Comparison of ENCODE assay signal across 22 cellular contexts in genomic region chr16:13797718-13798117, GRCh38.
DNase-seq lines count a peak whose midpoint lies in the region; ATAC-seq, FAIRE-seq and TF ChIP-seq lines count a peak whose summit lies in the region.
"Had no signal": no experiment of that assay in that cellular context is flagged by ENCODE, and none has a peak within 500 bp of the region (broad histone marks: within the 10 kb centered on the region; RNA-seq: fewer than 3 reads in every experiment).

No MANE protein-coding gene starts in this region.

- H3K4me3 Mint-ChIP-seq in WTC11 = no peak overlapping the region
- H3K4me3 Mint-ChIP-seq: B cell; CD4-positive, alpha-beta T cell; CD8-positive, alpha-beta T cell had no signal

- BruUV-seq in HepG2 (replicated peaks; lab: Mats Ljungman, UMichigan) = no TSS peak

- H3K27me3 ChIP-seq in HepG2 (ENCODE audit: control insufficient read depth in 1 of 2, insufficient read depth in 2 of 2, low read length in 2 of 2) = peaks cover 0 to 8% of the 10 kb centered on the region in 2 experiments; a peak in 1 of 5 replicates
- no peaks in the 10 kb centered on the region for H3K27me3 ChIP-seq in right lobe of liver
- H3K27me3 ChIP-seq: BLaER1 treated with 17β-estradiol and CSF1 and Interleukin-3, amounts not matched to agents 10 nM and 100 nM had no signal

- DNase-seq in HepG2 (ENCODE audit: low spot score) = no peak
- DNase-seq in right lobe of liver = no peak
- no peak for DNase-seq in WTC11 (ENCODE audit: low spot score)
- DNase-seq in HUDEP-2 (lab: John Stamatoyannopoulos, UW; ENCODE audit: unreplicated experiment in 76 of 76) = no peak
- DNase-seq in cardiac septum (ENCODE audit: low spot score) = no peak
- DNase-seq: AML-193; Caco-2; Calu3; CD4-positive, alpha-beta T cell; CD8-positive, alpha-beta T cell; DMS79 treated with DMSO at 0.1 percent for 48 hours; GF-D8 had no signal

- H3K9me3 ChIP-seq in HepG2 (ENCODE audit: low read length) = no peaks in the 10 kb centered on the region
- no peaks in the 10 kb centered on the region for H3K9me3 ChIP-seq in right lobe of liver
- H3K9me3 ChIP-seq in HEK293 (ENCODE audit: control insufficient read depth, insufficient read depth, low read depth, low read length) = no peaks in the 10 kb centered on the region
- H3K9me3 ChIP-seq: A549; BLaER1 treated with 17β-estradiol and CSF1 and Interleukin-3, amounts not matched to agents 10 nM and 100 nM; Caco-2 had no signal

- TF ChIP-seq CTCF in HepG2 (CRISPR knock-in tag; IDR thresholded peaks at IDR 0.05) = no peak
- TF ChIP-seq CTCF in right lobe of liver (IDR thresholded peaks at IDR 0.05) = no peak
- no peak for TF ChIP-seq CTCF in HEK293 (tag by site-specific recombination; IDR thresholded peaks at IDR 0.05)
- no peak for TF ChIP-seq CTCF in WTC11 (IDR thresholded peaks at IDR 0.05)

- H3K4me3 ChIP-seq in HepG2 (replicated peaks in 1 of 3; ENCODE audit: insufficient read depth in 1 of 3, low read depth in 2 of 3, low read length in 3 of 3) = no peak overlapping the region
- H3K4me3 ChIP-seq in right lobe of liver = no peak overlapping the region
- H3K4me3 ChIP-seq in HEK293 (ENCODE audit: low read depth, low read length) = no peak overlapping the region
- H3K4me3 ChIP-seq: A549; BLaER1 treated with 17β-estradiol and CSF1 and Interleukin-3, amounts not matched to agents 10 nM and 100 nM had no signal

- TF ChIP-seq POLR2A in HepG2 (IDR thresholded peaks at IDR 0.05; ENCODE audit: insufficient read depth in 1 of 2, low read depth in 2 of 2, low read length in 2 of 2) (no peak), right lobe of liver (IDR thresholded peaks at IDR 0.05) (no peak)

- H3K79me2 ChIP-seq in HepG2 (ENCODE audit: insufficient read depth, low read length) = no peaks in the 10 kb centered on the region

- H2AFZ ChIP-seq in HepG2 (ENCODE audit: low read length) = no peak overlapping the region

- peaks cover 3% of the 10 kb centered on the region for H3K27me3 Mint-ChIP-seq in WTC11 (ENCODE audit: low read depth)

- peaks cover 3% of the 10 kb centered on the region; the same call in 1 of the 2 replicates for H3K9me3 Mint-ChIP-seq in WTC11
- H3K9me3 Mint-ChIP-seq: CD4-positive, alpha-beta T cell; CD8-positive, alpha-beta T cell had no signal

- H3K27ac ChIP-seq in HepG2 (ENCODE audit: extremely low read length, insufficient read depth, low read length) = no peak overlapping the region
- H3K27ac ChIP-seq in right lobe of liver = no peak overlapping the region
- H3K27ac ChIP-seq in HEK293 (ENCODE audit: extremely low read depth, low read depth, low read length) = no peak overlapping the region
- H3K27ac ChIP-seq: 22Rv1; A549; BLaER1 treated with 17β-estradiol and CSF1 and Interleukin-3, amounts not matched to agents 10 nM and 100 nM; C4-2B had no signal

- in situ Hi-C loops in HepG2 (cut with HindIII; ENCODE audit: extremely low pct_ligation_motif_present, low pct_unique_long_range_greater_than_20kb) = no loop called here

- H4K20me1 ChIP-seq in HepG2 (ENCODE audit: insufficient read depth, low read length) = no peaks in the 10 kb centered on the region
- H4K20me1 ChIP-seq: BLaER1 treated with 17β-estradiol and CSF1 and Interleukin-3, amounts not matched to agents 10 nM and 100 nM had no signal

- no peaks in the 10 kb centered on the region for H3K4me1 ChIP-seq in HepG2 (ENCODE audit: insufficient read depth, low read length)
- H3K4me1 ChIP-seq in right lobe of liver = peaks cover 0 to 31% (median 17%) of the 10 kb centered on the region in 4 donors
- no peaks in the 10 kb centered on the region for H3K4me1 ChIP-seq in HEK293 (ENCODE audit: control insufficient read depth, insufficient read depth, low read length)
- H3K4me1 ChIP-seq: A549; BLaER1 treated with 17β-estradiol and CSF1 and Interleukin-3, amounts not matched to agents 10 nM and 100 nM; Caco-2 had no signal

- peaks cover 4% of the 10 kb centered on the region for H3K4me1 Mint-ChIP-seq in WTC11
- H3K4me1 Mint-ChIP-seq: B cell had no signal

- CTCF ChIA-PET in HepG2 (lab: Yijun Ruan, JAX; ENCODE audit: low intra/inter-chr PET ratio, low total read pairs) (no interaction called here), HEK293 (lab: Yijun Ruan, JAX) (no interaction called here), WTC11 (lab: Charles Lee) (interaction anchor here (0.7 kb wide), 1 partner anchor 69 kb away, joined by 5 read pairs; no protein-coding TSS in a partner anchor)

- H3K36me3 ChIP-seq in HepG2 (replicated peaks in 1 of 2; ENCODE audit: control insufficient read depth in 1 of 2, insufficient read depth in 2 of 2, low read length in 2 of 2) (no peaks in the 10 kb centered on the region), right lobe of liver (no peaks in the 10 kb centered on the region), HEK293 (ENCODE audit: control insufficient read depth in 2 of 2, insufficient read depth in 1 of 2, low read length in 2 of 2) (no peaks in the 10 kb centered on the region)
- H3K36me3 ChIP-seq: BLaER1 treated with 17β-estradiol and CSF1 and Interleukin-3, amounts not matched to agents 10 nM and 100 nM had no signal

- H3K9ac ChIP-seq in HepG2 (ENCODE audit: insufficient read depth, low read depth, low read length) = no peak overlapping the region
- H3K9ac ChIP-seq: BLaER1 treated with 17β-estradiol and CSF1 and Interleukin-3, amounts not matched to agents 10 nM and 100 nM had no signal

- ATAC-seq in HepG2 (no peak), right lobe of liver (no peak), WTC11 (no peak)
- ATAC-seq: A549; CD8-positive, alpha-beta T cell had no signal

- POLR2A ChIA-PET in HepG2 (lab: Yijun Ruan, JAX) (no interaction called here), HEK293 (lab: Yijun Ruan, JAX) (no interaction called here), WTC11 (lab: Charles Lee) (interaction anchor here (0.6 kb wide), 1 partner anchor 18 kb away, joined by 3 read pairs; no protein-coding TSS in a partner anchor)

- no peak overlapping the region for H3K27ac Mint-ChIP-seq in WTC11
- H3K27ac Mint-ChIP-seq: B cell; CD4-positive, alpha-beta T cell; CD8-positive, alpha-beta T cell had no signal

- intact Hi-C loops in HepG2 (cut with micrococcal nuclease; ENCODE audit: unreplicated experiment) (no loop called here), right lobe of liver (cut with DNase I) (no loop called here), cardiac septum (cut with DNase I) (no loop called here)

- no peak overlapping the region for H3K4me2 ChIP-seq in HepG2 (ENCODE audit: low read depth, low read length)
- H3K4me2 ChIP-seq: A549; BLaER1 treated with 17β-estradiol and CSF1 and Interleukin-3, amounts not matched to agents 10 nM and 100 nM had no signal

- TF ChIP-seq EP300 in HepG2 (IDR thresholded peaks at IDR 0.05; ENCODE audit: low read depth in 2 of 2, low read length in 2 of 2) (no peak), HepG2 (CRISPR knock-in tag; IDR thresholded peaks at IDR 0.05; ENCODE audit: borderline replicate concordance) (no peak)

- no peaks in the 10 kb centered on the region for H3K36me3 Mint-ChIP-seq in WTC11
- H3K36me3 Mint-ChIP-seq: CD8-positive, alpha-beta T cell had no signal

- FAIRE-seq in HepG2 (lab: Jason Lieb, UNC) = no peak
- FAIRE-seq: A549, D721Med, G401.6, GM12891, GM19239 had no signal

- TF ChIP-seq RAD21 in HepG2 (CRISPR knock-in tag; IDR thresholded peaks at IDR 0.05) = no peak

TF ChIP-seq in HepG2, 621 proteins besides CTCF, POLR2A, EP300 and RAD21 (continues in another document):
- TF ChIP-seq ATM (IDR thresholded peaks at IDR 0.05; ENCODE audit: borderline replicate concordance) = 0 out of 2 replicates have a peak, but pooled peaks have one; percentile 39

TF ChIP-seq in HEK293, 187 proteins besides CTCF, POLR2A, EP300 and RAD21:
- TF ChIP-seq ZNF544 (tag by site-specific recombination; IDR thresholded peaks at IDR 0.05) (no peak), ZNF366 (tag by site-specific recombination; conservative IDR thresholded peaks at IDR 0.05) (peak; percentile 73)

TF ChIP-seq in WTC11, 78 proteins besides CTCF, POLR2A, EP300 and RAD21:
- TF ChIP-seq ZNF512 (CRISPR knock-in tag; IDR thresholded peaks at IDR 0.05; ENCODE audit: borderline replicate concordance) (peak; percentile 18; the same call in 1 of the 2 replicates), NR1H2 (CRISPR knock-in tag; IDR thresholded peaks at IDR 0.05) (no peak), MXD4 (CRISPR knock-in tag; IDR thresholded peaks at IDR 0.05; ENCODE audit: borderline replicate concordance) (no peak), GABPB1 (CRISPR knock-in tag; IDR thresholded peaks at IDR 0.05) (no peak)
